1 cellular context compared by ENCODE assay signal in the genomic region with DNA sequence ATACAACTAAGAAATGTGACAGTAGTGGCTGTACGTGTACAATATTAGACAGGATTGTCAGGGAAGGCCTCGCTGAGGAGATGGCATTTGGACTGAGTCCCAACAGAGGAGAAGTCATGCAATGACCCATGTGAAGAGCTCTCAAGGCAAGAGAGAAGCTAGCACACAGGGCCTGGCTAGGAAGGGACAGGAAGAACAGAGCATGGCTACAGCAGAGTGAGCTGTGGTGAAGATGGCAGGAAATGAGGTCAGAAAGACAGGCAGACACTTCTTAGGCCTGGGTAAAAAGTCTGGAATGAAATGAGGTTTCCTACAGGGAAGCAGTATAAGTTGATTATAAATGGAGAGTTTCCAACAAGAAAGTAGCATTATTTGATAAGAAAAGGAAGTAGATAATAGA.
TF ChIP-seq lines count a peak whose summit lies in the region.

No MANE protein-coding gene starts in this region.

TF ChIP-seq in K562, 482 proteins besides CTCF, POLR2A, EP300 and RAD21 (continued from another document):
- TF ChIP-seq, protein P1, sequence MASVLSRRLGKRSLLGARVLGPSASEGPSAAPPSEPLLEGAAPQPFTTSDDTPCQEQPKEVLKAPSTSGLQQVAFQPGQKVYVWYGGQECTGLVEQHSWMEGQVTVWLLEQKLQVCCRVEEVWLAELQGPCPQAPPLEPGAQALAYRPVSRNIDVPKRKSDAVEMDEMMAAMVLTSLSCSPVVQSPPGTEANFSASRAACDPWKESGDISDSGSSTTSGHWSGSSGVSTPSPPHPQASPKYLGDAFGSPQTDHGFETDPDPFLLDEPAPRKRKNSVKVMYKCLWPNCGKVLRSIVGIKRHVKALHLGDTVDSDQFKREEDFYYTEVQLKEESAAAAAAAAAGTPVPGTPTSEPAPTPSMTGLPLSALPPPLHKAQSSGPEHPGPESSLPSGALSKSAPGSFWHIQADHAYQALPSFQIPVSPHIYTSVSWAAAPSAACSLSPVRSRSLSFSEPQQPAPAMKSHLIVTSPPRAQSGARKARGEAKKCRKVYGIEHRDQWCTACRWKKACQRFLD (CRISPR knock-in tag; IDR thresholded peaks at IDR 0.05): no peak
- TF ChIP-seq ZNF766 (CRISPR knock-in tag; conservative IDR thresholded peaks at IDR 0.05): 0 out of 2 replicates have a peak, but pooled peaks have one; percentile 27
- peak; percentile 33; the same call in 1 of the 2 replicates for TF ChIP-seq BACH1 (tag; IDR thresholded peaks at IDR 0.05)
- TF ChIP-seq, protein P2, sequence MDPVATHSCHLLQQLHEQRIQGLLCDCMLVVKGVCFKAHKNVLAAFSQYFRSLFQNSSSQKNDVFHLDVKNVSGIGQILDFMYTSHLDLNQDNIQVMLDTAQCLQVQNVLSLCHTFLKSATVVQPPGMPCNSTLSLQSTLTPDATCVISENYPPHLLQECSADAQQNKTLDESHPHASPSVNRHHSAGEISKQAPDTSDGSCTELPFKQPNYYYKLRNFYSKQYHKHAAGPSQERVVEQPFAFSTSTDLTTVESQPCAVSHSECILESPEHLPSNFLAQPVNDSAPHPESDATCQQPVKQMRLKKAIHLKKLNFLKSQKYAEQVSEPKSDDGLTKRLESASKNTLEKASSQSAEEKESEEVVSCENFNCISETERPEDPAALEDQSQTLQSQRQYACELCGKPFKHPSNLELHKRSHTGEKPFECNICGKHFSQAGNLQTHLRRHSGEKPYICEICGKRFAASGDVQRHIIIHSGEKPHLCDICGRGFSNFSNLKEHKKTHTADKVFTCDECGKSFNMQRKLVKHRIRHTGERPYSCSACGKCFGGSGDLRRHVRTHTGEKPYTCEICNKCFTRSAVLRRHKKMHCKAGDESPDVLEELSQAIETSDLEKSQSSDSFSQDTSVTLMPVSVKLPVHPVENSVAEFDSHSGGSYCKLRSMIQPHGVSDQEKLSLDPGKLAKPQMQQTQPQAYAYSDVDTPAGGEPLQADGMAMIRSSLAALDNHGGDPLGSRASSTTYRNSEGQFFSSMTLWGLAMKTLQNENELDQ (CRISPR knock-in tag; IDR thresholded peaks at IDR 0.05; ENCODE audit: borderline replicate concordance): 0 out of 2 replicates have a peak, but pooled peaks have one; percentile 16
- TF ChIP-seq NFE2L1 (tag; IDR thresholded peaks at IDR 0.05; ENCODE audit: borderline replicate concordance, low read depth): no peak
- 0 out of 2 replicates have a peak, but pooled peaks have one; percentile 56 for TF ChIP-seq ZNF584 (CRISPR knock-in tag; IDR thresholded peaks at IDR 0.05; ENCODE audit: low read depth)
- peak; percentile 38; the same call in 1 of the 2 replicates for TF ChIP-seq GABPA (tag; conservative IDR thresholded peaks at IDR 0.05; ENCODE audit: low read depth)
- TF ChIP-seq, protein P3, sequence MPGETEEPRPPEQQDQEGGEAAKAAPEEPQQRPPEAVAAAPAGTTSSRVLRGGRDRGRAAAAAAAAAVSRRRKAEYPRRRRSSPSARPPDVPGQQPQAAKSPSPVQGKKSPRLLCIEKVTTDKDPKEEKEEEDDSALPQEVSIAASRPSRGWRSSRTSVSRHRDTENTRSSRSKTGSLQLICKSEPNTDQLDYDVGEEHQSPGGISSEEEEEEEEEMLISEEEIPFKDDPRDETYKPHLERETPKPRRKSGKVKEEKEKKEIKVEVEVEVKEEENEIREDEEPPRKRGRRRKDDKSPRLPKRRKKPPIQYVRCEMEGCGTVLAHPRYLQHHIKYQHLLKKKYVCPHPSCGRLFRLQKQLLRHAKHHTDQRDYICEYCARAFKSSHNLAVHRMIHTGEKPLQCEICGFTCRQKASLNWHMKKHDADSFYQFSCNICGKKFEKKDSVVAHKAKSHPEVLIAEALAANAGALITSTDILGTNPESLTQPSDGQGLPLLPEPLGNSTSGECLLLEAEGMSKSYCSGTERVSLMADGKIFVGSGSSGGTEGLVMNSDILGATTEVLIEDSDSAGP (CRISPR knock-in tag; IDR thresholded peaks at IDR 0.05): no peak
- TF ChIP-seq POLR2H (tag; IDR thresholded peaks at IDR 0.05; ENCODE audit: low read depth): no peak
- no peak for TF ChIP-seq RAD51 (IDR thresholded peaks at IDR 0.05; ENCODE audit: borderline replicate concordance, low read depth)
- TF ChIP-seq PTRF (tag; IDR thresholded peaks at IDR 0.05): no peak
- TF ChIP-seq NR2C1 (IDR thresholded peaks at IDR 0.05): no peak
- TF ChIP-seq NR2C1 (tag; IDR thresholded peaks at IDR 0.05): peak; percentile 10; the same call in 1 of the 2 replicates
